In the genomic region with DNA sequence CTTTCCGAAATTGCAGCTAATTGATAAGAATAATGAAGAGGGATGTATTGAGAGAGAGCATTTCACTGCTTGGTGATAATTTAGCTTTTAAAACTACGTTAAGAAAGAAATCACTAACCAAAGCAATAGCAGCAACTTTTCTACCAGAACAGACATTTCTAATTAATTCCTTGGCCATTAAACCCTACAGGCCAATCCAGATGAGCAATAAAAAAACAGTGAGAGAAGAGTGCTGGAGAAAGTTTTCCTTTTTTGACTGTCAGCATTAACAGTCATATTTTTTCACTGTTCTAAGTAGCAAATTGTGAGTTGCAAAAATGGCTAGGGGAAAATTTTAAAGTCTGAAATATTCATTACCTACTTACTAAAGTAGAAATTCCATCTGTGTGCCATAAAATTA, we compare ENCODE assay signal across 23 cellular contexts.
DNase-seq lines count a peak whose midpoint lies in the region; TF ChIP-seq lines count a peak whose summit lies in the region.
"Had no signal": no experiment of that assay in that cellular context is flagged by ENCODE, and none has a peak within 500 bp of the region (broad histone marks: within the 10 kb centered on the region; RNA-seq: fewer than 3 reads in every experiment).

No MANE protein-coding gene starts in this region.

- no peak for TF ChIP-seq CTCF in left ventricle myocardium inferior (IDR thresholded peaks at IDR 0.05; ENCODE audit: borderline replicate concordance)
- TF ChIP-seq CTCF in uterus (IDR thresholded peaks at IDR 0.05) = no peak

- peaks cover 0 to 11% (median 8%) of the 10 kb centered on the region in 3 donors for H3K36me3 Mint-ChIP-seq in immature natural killer cell
- H3K36me3 Mint-ChIP-seq: CD4-positive, CD25-positive, alpha-beta regulatory T cell had no signal

- H3K9me3 ChIP-seq in left ventricle myocardium inferior (replicated peaks) (no peaks in the 10 kb centered on the region), SK-N-MC (ENCODE audit: low read depth, low read length) (no peaks in the 10 kb centered on the region), iPS-20b (ENCODE audit: insufficient read depth, low read depth, low read length) (no peaks in the 10 kb centered on the region), uterus (no peaks in the 10 kb centered on the region)
- H3K9me3 ChIP-seq: BLaER1, MG63 had no signal

- in situ Hi-C loops in ACHN (cut with HindIII; ENCODE audit: low pct_ligation_motif_present, low pct_unique_long_range_greater_than_20kb, low sequenced_read_pairs) = no loop called here

- TF ChIP-seq POLR2A in uterus (IDR thresholded peaks at IDR 0.05) = no peak

- H3K9ac ChIP-seq in SK-N-MC (ENCODE audit: insufficient read length) (peak overlapping the region; percentile 42), iPS-20b (ENCODE audit: low read depth, low read length) (peak overlapping the region; percentile 37; the same call in 1 of the 2 replicates)
- H3K9ac ChIP-seq: BLaER1 had no signal

- peak overlapping the region in 1 of 6 donors; percentile 69 for H3K27ac Mint-ChIP-seq in immature natural killer cell
- H3K27ac Mint-ChIP-seq: CD4-positive, CD25-positive, alpha-beta regulatory T cell had no signal

- H3K4me1 ChIP-seq in left ventricle myocardium inferior = no peaks in the 10 kb centered on the region
- H3K4me1 ChIP-seq in iPS-20b (ENCODE audit: insufficient read depth, low read length) = peaks cover 12% of the 10 kb centered on the region; the same call in 1 of the 2 replicates
- no peaks in the 10 kb centered on the region for H3K4me1 ChIP-seq in uterus
- H3K4me1 ChIP-seq: BLaER1 had no signal

- H3K4me3 ChIP-seq in left ventricle myocardium inferior = no peak overlapping the region
- H3K4me3 ChIP-seq in SK-N-MC = peak overlapping the region; percentile 51
- 0 out of 2 replicates have a peak overlapping the region, but pooled peaks have one; percentile 38 for H3K4me3 ChIP-seq in iPS-20b (ENCODE audit: low read length)
- no peak overlapping the region for H3K4me3 ChIP-seq in uterus
- H3K4me3 ChIP-seq: BLaER1, GM12878, MG63 had no signal

- H3K27me3 Mint-ChIP-seq in immature natural killer cell (ENCODE audit: low read depth in 3 of 3) = peaks cover 0 to 3% (median 0%) of the 10 kb centered on the region in 3 donors
- H3K27me3 Mint-ChIP-seq: CD4-positive, CD25-positive, alpha-beta regulatory T cell had no signal

- H3K4me1 Mint-ChIP-seq in immature natural killer cell = no peaks in the 10 kb centered on the region
- H3K4me1 Mint-ChIP-seq: CD4-positive, CD25-positive, alpha-beta regulatory T cell had no signal

- H3K27ac ChIP-seq in left ventricle myocardium inferior (replicated peaks) (peak overlapping the region; percentile 2), SK-N-MC (peak overlapping the region; percentile 95), iPS-20b (ENCODE audit: low read length) (peak overlapping the region; percentile 26), uterus (peak overlapping the region; percentile 28 to 61)
- H3K27ac ChIP-seq: BLaER1, RWPE1 had no signal

- no peaks in the 10 kb centered on the region for H3K9me3 Mint-ChIP-seq in immature natural killer cell
- H3K9me3 Mint-ChIP-seq: CD4-positive, CD25-positive, alpha-beta regulatory T cell had no signal

- H3K4me3 Mint-ChIP-seq in immature natural killer cell = no peak overlapping the region
- H3K4me3 Mint-ChIP-seq: CD4-positive, CD25-positive, alpha-beta regulatory T cell had no signal

- intact Hi-C loops in left ventricle myocardium inferior (cut with micrococcal nuclease) (no loop called here), cardiac septum (cut with DNase I) (no loop called here), uterus (cut with DNase I; ENCODE audit: low total_unique reads) (no loop called here)

- H3K27me3 ChIP-seq in left ventricle myocardium inferior (ENCODE audit: low read depth) = no peaks in the 10 kb centered on the region
- no peaks in the 10 kb centered on the region for H3K27me3 ChIP-seq in iPS-20b (ENCODE audit: insufficient read depth, low read length)
- no peaks in the 10 kb centered on the region for H3K27me3 ChIP-seq in uterus
- H3K27me3 ChIP-seq: BLaER1, MG63 had no signal

- H3K36me3 ChIP-seq in left ventricle myocardium inferior (no peaks in the 10 kb centered on the region), SK-N-MC (ENCODE audit: insufficient read depth, low read length) (no peaks in the 10 kb centered on the region), iPS-20b (ENCODE audit: insufficient read depth, low read depth, low read length) (no peaks in the 10 kb centered on the region), uterus (no peaks in the 10 kb centered on the region)
- H3K36me3 ChIP-seq: BLaER1, MG63 had no signal

- no peak for DNase-seq in left ventricle myocardium inferior
- no peak for DNase-seq in cardiac septum (ENCODE audit: low spot score)
- no peak for DNase-seq in SK-N-MC (ENCODE audit: low read depth, low spot score)
- no peak for DNase-seq in uterus
- DNase-seq in immature natural killer cell = no peak
- DNase-seq in ACHN = no peak
- no peak for DNase-seq in NOMO-1 treated with DMSO at 0.1 percent for 48 hours (lab: John Stamatoyannopoulos, UW; ENCODE audit: unreplicated experiment)
- DNase-seq: 8988T; CD4-positive, CD25-positive, alpha-beta regulatory T cell; DMS53; GOT3; HCEC 1CT; IMR-90; KG1; MG63; NCI-H2029; NCI-H2227 treated with DMSO at 0.1 percent for 48 hours; NCI-H526 treated with DMSO at 0.1 percent for 48 hours; SHP77 had no signal

Comparison
In these comparisons a context has a peak if more than half of its experiments do, and no peak if none do; other contexts are left out.
1. H3K27ac ChIP-seq: peak in every context shown above with its lines; median percentile 95 in SK-N-MC; 44 in uterus; 26 in iPS-20b; 2 in left ventricle myocardium inferior.
2. H3K4me3 ChIP-seq: peak in SK-N-MC (single experiment) and iPS-20b (single experiment); none in left ventricle myocardium inferior (single experiment) and uterus (0 of 2).